Comparison of ENCODE assay signal across 8 cellular contexts in the genomic region with DNA sequence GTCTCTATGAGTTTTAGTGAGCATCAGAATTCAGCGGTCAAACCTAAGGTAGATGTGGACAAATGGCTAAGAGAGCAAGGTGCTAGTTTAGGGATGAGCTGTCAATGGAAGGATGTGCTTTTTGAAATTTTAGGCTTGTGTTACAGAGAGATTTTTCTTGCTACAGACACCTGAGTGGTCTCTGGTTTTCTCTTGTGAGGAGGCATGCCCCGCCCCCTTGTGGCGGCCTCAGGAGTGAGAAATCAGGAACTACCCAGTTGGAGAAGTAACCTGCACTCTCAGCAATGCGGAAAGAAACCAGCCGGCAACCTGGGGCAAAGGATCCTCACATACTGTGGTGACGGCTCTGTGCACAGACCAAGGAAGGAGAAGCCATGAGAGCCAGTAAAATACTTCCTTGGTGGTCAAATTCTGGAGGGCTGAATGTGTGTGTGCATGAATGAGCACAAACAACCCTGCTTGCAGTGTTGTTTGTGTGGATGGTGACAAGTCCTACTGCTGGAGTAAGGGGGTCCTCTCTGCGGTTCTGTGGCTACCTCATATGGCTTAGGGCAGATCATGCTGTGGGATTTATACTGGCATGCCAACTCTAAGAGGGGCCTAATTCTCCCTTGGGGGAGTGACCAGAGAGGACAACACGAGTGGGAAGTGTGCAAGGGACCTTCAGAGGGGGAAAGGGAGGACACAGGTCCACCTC. TPM values are rescaled to one million over a fixed set of nuclear protein-coding genes. Genes with fewer than 3 reads are reported as not detected.
A peak's percentile ranks its signal among the peaks of the same experiment; 100 is the strongest.
DNase-seq lines count a peak whose midpoint lies in the region; ATAC-seq and TF ChIP-seq lines count a peak whose summit lies in the region.

No MANE protein-coding gene starts in this region.

- no peak overlapping the region for H3K56ac ChIP-seq in H9 (ENCODE audit: insufficient read length, low read depth, low read length)

- TF ChIP-seq CTCF in GM12865 (IDR thresholded peaks at IDR 0.05; ENCODE audit: insufficient read depth, low read depth, low read length, missing control alignments) (peak; percentile 69), H9 (conservative IDR thresholded peaks at IDR 0.05) (peak; percentile 79), stomach (IDR thresholded peaks at IDR 0.05) (peak in 4 of 7 experiments; percentile 30 to 53 (median 43))

- TF ChIP-seq EP300 in stomach (IDR thresholded peaks at IDR 0.05) = no peak

- H3K36me3 Mint-ChIP-seq in H9 (ENCODE audit: insufficient read depth in 1 of 3, low read depth in 3 of 3) (peaks cover 18 to 39% (median 19%) of the 10 kb centered on the region in 3 experiments), naive B cell (peaks cover 0 to 3% of the 10 kb centered on the region in 2 donors)

- H3K27me3 Mint-ChIP-seq in H9 (ENCODE audit: low read depth) = peaks cover 11% of the 10 kb centered on the region
- H3K27me3 Mint-ChIP-seq in naive B cell = no peaks in the 10 kb centered on the region

- H3K27me3 ChIP-seq in H9 (ENCODE audit: insufficient read depth, low read length) = no peaks in the 10 kb centered on the region
- H3K27me3 ChIP-seq in MG63 = peaks cover 22% of the 10 kb centered on the region
- H3K27me3 ChIP-seq in stomach = no peaks in the 10 kb centered on the region

- no peak overlapping the region for H3K4me2 ChIP-seq in H9 (ENCODE audit: insufficient read depth, insufficient read length, low read length)

- H3K23me2 ChIP-seq in H9 (ENCODE audit: insufficient read length, low read depth, low read length, poor library complexity, severe bottlenecking) = no peaks in the 10 kb centered on the region

- H3K4ac ChIP-seq in H9 (ENCODE audit: low read depth, low read length) = no peak overlapping the region

- no peak for TF ChIP-seq POLR2A in stomach (IDR thresholded peaks at IDR 0.05)

- H3K23ac ChIP-seq in H9 (ENCODE audit: insufficient read length, low read depth, low read length) = no peak overlapping the region

- H3K9me3 ChIP-seq in H9 (ENCODE audit: control insufficient read depth, low read depth, low read length) = peaks cover 12% of the 10 kb centered on the region
- peaks cover 9% of the 10 kb centered on the region for H3K9me3 ChIP-seq in MG63
- H3K9me3 ChIP-seq in stomach = peaks cover 0 to 4% (median 0%) of the 10 kb centered on the region in 4 donors

- H3K9ac ChIP-seq in H9 (ENCODE audit: extremely low read depth, insufficient read length, low read length) = no peak overlapping the region

- no peak overlapping the region for H2BK15ac ChIP-seq in H9 (ENCODE audit: low read depth, low read length)

- intact Hi-C loops in stomach (cut with DNase I; ENCODE audit: low total_unique reads) = no loop called here

- no peak overlapping the region for H3T11ph ChIP-seq in H9 (ENCODE audit: low read length)

- no peaks in the 10 kb centered on the region for H4K20me1 ChIP-seq in H9 (ENCODE audit: control insufficient read depth, insufficient read depth, insufficient read length)

- H3K79me1 ChIP-seq in H9 (ENCODE audit: insufficient read depth, low read depth, low read length, poor library complexity, severe bottlenecking) = no peaks in the 10 kb centered on the region

- H3K79me2 ChIP-seq in H9 (ENCODE audit: insufficient read depth, low read length) = no peaks in the 10 kb centered on the region

- H3K18ac ChIP-seq in H9 (ENCODE audit: insufficient read length, low read depth, low read length) = no peak overlapping the region

- no peak overlapping the region for H3K4me3 Mint-ChIP-seq in H9
- peak overlapping the region; percentile 1 to 86 (median 59) for H3K4me3 Mint-ChIP-seq in naive B cell

- H3K27ac ChIP-seq in H9 (ENCODE audit: insufficient read length, low read depth, low read length) (no peak overlapping the region), stomach (no peak overlapping the region)

- peak; percentile 87 to 92 for ATAC-seq in naive B cell (ENCODE audit: low read depth in 2 of 2)

- H3K9me3 Mint-ChIP-seq in H9 (peaks cover 24 to 42% of the 10 kb centered on the region in 2 experiments), naive B cell (peaks cover 0 to 15% (median 10%) of the 10 kb centered on the region in 7 donors)

- peaks cover 14 to 15% of the 10 kb centered on the region in 2 experiments for H3K4me1 Mint-ChIP-seq in H9
- peaks cover 26 to 54% (median 43%) of the 10 kb centered on the region in 3 donors for H3K4me1 Mint-ChIP-seq in naive B cell

- H3K14ac ChIP-seq in H9 (ENCODE audit: insufficient read depth, low read length) = no peak overlapping the region

- H3K36me3 ChIP-seq in MG63 (no peaks in the 10 kb centered on the region), stomach (no peaks in the 10 kb centered on the region)

- no CpG with 5 or more reads among the region's 8 CpGs for WGBS in H9 (ENCODE audit: extremely low coverage, insufficient read length, low lambda C conversion rate)
- 45 to 57% (median 48%) methylated on average over 8 of the region's 8 CpGs for WGBS in stomach, 5 donors

- H3K4me1 ChIP-seq in H9 (ENCODE audit: insufficient read depth, low read length) (no peaks in the 10 kb centered on the region), stomach (peaks cover 0 to 28% (median 8%) of the 10 kb centered on the region in 4 donors)

- H2BK120ac ChIP-seq in H9 (ENCODE audit: low read depth, low read length, poor library complexity, severe bottlenecking) = no peak overlapping the region

- H2BK20ac ChIP-seq in H9 (ENCODE audit: low read depth, low read length, poor library complexity, severe bottlenecking) = no peak overlapping the region

- H3K27ac Mint-ChIP-seq in H9 = peak overlapping the region in 1 of 3 experiments; percentile 28; a peak in 1 of 7 replicates
- peak overlapping the region; percentile 24 to 74 (median 43) for H3K27ac Mint-ChIP-seq in naive B cell

- no peak overlapping the region for H4K8ac ChIP-seq in H9 (replicated peaks; ENCODE audit: insufficient read length, low read depth, low read length)

- peak; percentile 84 for DNase-seq in GM12865 (ENCODE audit: low read depth)
- DNase-seq in H9 = peak; percentile 87
- DNase-seq in MG63 = peak; percentile 35
- peak; percentile 75 to 76 for DNase-seq in activated CD4-positive, alpha-beta T cell treated with anti-CD3 and anti-CD28 coated beads, Interleukin-2, amount 50 U/mL, for 48 hours
- DNase-seq in effector CD8-positive, alpha-beta T cell (lab: John Stamatoyannopoulos, UW) = peak; percentile 56
- peak; percentile 83 for DNase-seq in naive B cell
- peak; percentile 79 for DNase-seq in stomach
- no peak for DNase-seq in NCI-H1694 treated with DMSO at 0.1 percent for 48 hours (lab: John Stamatoyannopoulos, UW)

- H2BK12ac ChIP-seq in H9 (ENCODE audit: insufficient read length, low read depth, low read length) = no peak overlapping the region

- no peak overlapping the region for H4K5ac ChIP-seq in H9 (ENCODE audit: insufficient read length, low read depth, low read length)

- H3K4me3 ChIP-seq in GM12865 (ENCODE audit: low read depth, low read length) (no peak overlapping the region), MG63 (no peak overlapping the region), stomach (no peak overlapping the region)

- H2AK5ac ChIP-seq in H9 (ENCODE audit: insufficient read length, low read length) = no peak overlapping the region

- H2BK5ac ChIP-seq in H9 (ENCODE audit: insufficient read length, low read length) = no peak overlapping the region

- no peak overlapping the region for H4K91ac ChIP-seq in H9 (ENCODE audit: insufficient read length, low read depth, low read length)

- H2AFZ ChIP-seq in H9 (ENCODE audit: low read length) = no peak overlapping the region

RNA-seq across cellular contexts. Expression of a gene that starts 16.7 kb away (rescaled TPM):
- total RNA-seq in H9 (2021) (269 and 326 TPM in 2 replicates), stomach (100 to 1,000 TPM in 3 of 5 donors, 10 to 100 TPM in 2; 64.3 to 274 (median 161) TPM)
- total RNA-seq in MG63 (2014; rRNA removed; shearing (Covaris generic); ENCODE audit: low replicate concordance) = 156 and 198 TPM in 2 replicates
- polyA plus RNA-seq in naive B cell (ENCODE audit: low read depth in 6 of 6) (100 to 1,000 TPM; 118 to 195 (median 128) TPM), stomach (100 to 1,000 TPM; 165 to 183 (median 179) TPM)

Comparison
In these comparisons a context has a peak if more than half of its experiments do, and no peak if none do; other contexts are left out.
1. H3K4me3 Mint-ChIP-seq: peak in naive B cell (8 of 8); none in H9 (0 of 2).
2. Peak in every context shown above with its lines, with median percentiles within 50 percentile points of each other: CTCF ChIP-seq.